ENCODE assay signal across 25 cellular contexts in genomic region chr10:120182431-120182830, GRCh38.
DNase-seq lines count a peak whose midpoint lies in the region; ATAC-seq, FAIRE-seq and TF ChIP-seq lines count a peak whose summit lies in the region.
"Had no signal": no experiment of that assay in that cellular context is flagged by ENCODE, and none has a peak within 500 bp of the region (broad histone marks: within the 10 kb centered on the region; RNA-seq: fewer than 3 reads in every experiment).

No MANE protein-coding gene starts in this region.

- no peaks in the 10 kb centered on the region for H3K4me1 ChIP-seq in pancreas
- H3K4me1 ChIP-seq: BE2C had no signal

- H3K4me3 ChIP-seq in pancreas (no peak overlapping the region), H7 (ENCODE audit: insufficient read depth, low read depth, low read length) (no peak overlapping the region)
- H3K4me3 ChIP-seq: BLaER1, GM12878 had no signal

- H3K27ac Mint-ChIP-seq in stimulated activated naive CD8-positive, alpha-beta T cell treated with anti-CD3 and anti-CD28 coated beads, Interleukin-15, amount 100 ng/mL, for 72 hours: no peak overlapping the region
- H3K27ac Mint-ChIP-seq: CD14-positive monocyte; CD4-positive, alpha-beta memory T cell; CD4-positive, CD25-positive, alpha-beta regulatory T cell had no signal

- WGBS in pancreas, 2 donors: 16% methylated on average over 1 of the region's 1 CpG

- peak in 3 of 4 donors; percentile 53 to 60 (median 55) for ATAC-seq in pancreas
- no peak for ATAC-seq in stimulated activated naive CD8-positive, alpha-beta T cell treated with anti-CD3 and anti-CD28 coated beads, Interleukin-15, amount 100 ng/mL, for 72 hours
- ATAC-seq: GM12878 had no signal

- peaks cover 11% of the 10 kb centered on the region for H3K27me3 Mint-ChIP-seq in stimulated activated naive CD8-positive, alpha-beta T cell treated with anti-CD3 and anti-CD28 coated beads, Interleukin-15, amount 100 ng/mL, for 72 hours
- H3K27me3 Mint-ChIP-seq: CD4-positive, CD25-positive, alpha-beta regulatory T cell had no signal

- peak overlapping the region; percentile 50 for H3K27ac ChIP-seq in 22Rv1
- H3K27ac ChIP-seq in pancreas: no peak overlapping the region
- H3K27ac ChIP-seq: BLaER1 had no signal

- H3K4me1 Mint-ChIP-seq in stimulated activated naive CD8-positive, alpha-beta T cell treated with anti-CD3 and anti-CD28 coated beads, Interleukin-15, amount 100 ng/mL, for 72 hours: no peaks in the 10 kb centered on the region
- H3K4me1 Mint-ChIP-seq: CD14-positive monocyte; CD4-positive, alpha-beta memory T cell; CD4-positive, CD25-positive, alpha-beta regulatory T cell; CD8-positive, alpha-beta memory T cell had no signal

- H3K27me3 ChIP-seq in pancreas (no peaks in the 10 kb centered on the region), H7 (ENCODE audit: control insufficient read depth, insufficient read depth, low read length) (no peaks in the 10 kb centered on the region)
- H3K27me3 ChIP-seq: BE2C, BLaER1 had no signal

- no peak overlapping the region for H3K4me3 Mint-ChIP-seq in stimulated activated naive CD8-positive, alpha-beta T cell treated with anti-CD3 and anti-CD28 coated beads, Interleukin-15, amount 100 ng/mL, for 72 hours
- H3K4me3 Mint-ChIP-seq: CD14-positive monocyte; CD4-positive, alpha-beta memory T cell; CD4-positive, CD25-positive, alpha-beta regulatory T cell; CD8-positive, alpha-beta memory T cell had no signal

- H3K9me3 Mint-ChIP-seq in stimulated activated naive CD8-positive, alpha-beta T cell treated with anti-CD3 and anti-CD28 coated beads, Interleukin-15, amount 100 ng/mL, for 72 hours: peaks cover 0 to 7% of the 10 kb centered on the region in 2 donors

- intact Hi-C loops in pancreas (cut with DNase I): no loop called here

- H3K9me3 ChIP-seq in pancreas: no peaks in the 10 kb centered on the region
- H3K9me3 ChIP-seq: BE2C, BLaER1 had no signal

- H3K36me3 ChIP-seq in pancreas (no peaks in the 10 kb centered on the region), H7 (replicated peaks; ENCODE audit: control insufficient read depth, insufficient read depth, low read length) (no peaks in the 10 kb centered on the region)
- H3K36me3 ChIP-seq: BE2C, BLaER1 had no signal

- no peak for FAIRE-seq in pancreas (lab: Jason Lieb, UNC)
- FAIRE-seq: A204.1, GM12878, GM12892, GM18507 had no signal

- peak; percentile 46 for DNase-seq in DMS53 treated with DMSO at 0.1 percent for 48 hours (lab: John Stamatoyannopoulos, UW; ENCODE audit: unreplicated experiment)
- no peak for DNase-seq in pancreas
- DNase-seq in H7: no peak
- DNase-seq in stimulated activated naive CD8-positive, alpha-beta T cell treated with anti-CD3 and anti-CD28 coated beads, Interleukin-15, amount 100 ng/mL, for 72 hours: no peak
- DNase-seq: 8988T; ACHN; BE2C; C1 segment of cervical spinal cord; CD4-positive, alpha-beta memory T cell; CD4-positive, CD25-positive, alpha-beta regulatory T cell; CD8-positive, alpha-beta memory T cell; COR-L47; DMS 273 treated with DMSO at 0.1 percent for 48 hours; DMS153; DMS79; DND-41; EL; GDM1 had no signal

- TF ChIP-seq CTCF in 22Rv1 (IDR thresholded peaks at IDR 0.05) (no peak), pancreas (IDR thresholded peaks at IDR 0.05) (no peak)
